Comparison of ENCODE assay signal across 27 cellular contexts in genomic region chr6:155408981-155409380, GRCh38. TPM values are rescaled to one million over a fixed set of nuclear protein-coding genes. Genes with fewer than 3 reads are reported as not detected.
DNase-seq lines count a peak whose midpoint lies in the region; ATAC-seq and TF ChIP-seq lines count a peak whose summit lies in the region.
"Had no signal": no experiment of that assay in that cellular context is flagged by ENCODE, and none has a peak within 500 bp of the region (broad histone marks: within the 10 kb centered on the region; RNA-seq: fewer than 3 reads in every experiment).

No MANE protein-coding gene starts in this region.

- peaks cover 7% of the 10 kb centered on the region for H3K9me3 Mint-ChIP-seq in WTC11
- H3K9me3 Mint-ChIP-seq in activated CD8-positive, alpha-beta T cell treated with anti-CD3 and anti-CD28 coated beads, Interleukin-2, amount 10 ng/mL, durations not matched to agents 7 days and 5 days (ENCODE audit: insufficient read depth): no peaks in the 10 kb centered on the region
- H3K9me3 Mint-ChIP-seq: CD14-positive monocyte; CD8-positive, alpha-beta memory T cell had no signal

- H3K36me3 Mint-ChIP-seq in WTC11: no peaks in the 10 kb centered on the region
- H3K36me3 Mint-ChIP-seq in activated CD8-positive, alpha-beta T cell treated with anti-CD3 and anti-CD28 coated beads, Interleukin-2, amount 10 ng/mL, durations not matched to agents 7 days and 5 days (ENCODE audit: low read depth): no peaks in the 10 kb centered on the region
- H3K36me3 Mint-ChIP-seq: CD14-positive monocyte had no signal

- TF ChIP-seq CTCF in WTC11 (IDR thresholded peaks at IDR 0.05): no peak
- peak; percentile 7 for TF ChIP-seq CTCF in epithelial cell of proximal tubule (conservative IDR thresholded peaks at IDR 0.05; ENCODE audit: low read depth, low read length)

- no peak overlapping the region for H3K4me3 Mint-ChIP-seq in WTC11
- no peak overlapping the region for H3K4me3 Mint-ChIP-seq in activated CD8-positive, alpha-beta T cell treated with anti-CD3 and anti-CD28 coated beads, Interleukin-2, amount 10 ng/mL, durations not matched to agents 7 days and 5 days
- H3K4me3 Mint-ChIP-seq: B cell; CD14-positive monocyte; CD8-positive, alpha-beta memory T cell had no signal

- H3K4me1 Mint-ChIP-seq in WTC11: peaks cover 6% of the 10 kb centered on the region
- H3K4me1 Mint-ChIP-seq in activated CD8-positive, alpha-beta T cell treated with anti-CD3 and anti-CD28 coated beads, Interleukin-2, amount 10 ng/mL, durations not matched to agents 7 days and 5 days (ENCODE audit: low read depth): no peaks in the 10 kb centered on the region
- H3K4me1 Mint-ChIP-seq: CD14-positive monocyte; CD8-positive, alpha-beta memory T cell had no signal

- ATAC-seq in WTC11 (peak; percentile 75), GM21786 (IDR thresholded peaks at IDR 0.05; ENCODE audit: unreplicated experiment) (no peak)
- no peak for ATAC-seq in activated CD8-positive, alpha-beta T cell treated with anti-CD3 and anti-CD28 coated beads, Interleukin-2, amount 10 ng/mL, durations not matched to agents 7 days and 5 days
- ATAC-seq: GM12878 had no signal

- H3K4me3 ChIP-seq in epithelial cell of proximal tubule (ENCODE audit: low read depth, low read length): no peak overlapping the region
- H3K4me3 ChIP-seq: GM12878 had no signal

- POLR2A ChIA-PET in WTC11 (lab: Charles Lee): interaction anchor here (0.6 kb wide), 2 partner anchors 19 to 605 kb away, joined by 3 read pairs; no protein-coding TSS in a partner anchor
- POLR2A ChIA-PET in activated CD8-positive, alpha-beta T cell treated with anti-CD3 and anti-CD28 coated beads, Interleukin-2, amount 10 ng/mL, durations not matched to agents 7 days and 5 days (lab: Charles Lee): interaction anchor here (0.7 kb wide), 1 partner anchor 79 kb away, joined by 3 read pairs; no protein-coding TSS in a partner anchor

- H3K27ac Mint-ChIP-seq in WTC11: no peak overlapping the region
- no peak overlapping the region for H3K27ac Mint-ChIP-seq in activated CD8-positive, alpha-beta T cell treated with anti-CD3 and anti-CD28 coated beads, Interleukin-2, amount 10 ng/mL, durations not matched to agents 7 days and 5 days
- H3K27ac Mint-ChIP-seq: B cell; CD8-positive, alpha-beta memory T cell had no signal

- peak; percentile 46 for DNase-seq in NCI-H1694 (lab: John Stamatoyannopoulos, UW)
- no peak for DNase-seq in NCI-H1694 treated with DMSO at 0.1 percent for 48 hours (lab: John Stamatoyannopoulos, UW)
- DNase-seq in WTC11 (ENCODE audit: low spot score): peak; percentile 22
- no peak for DNase-seq in epithelial cell of proximal tubule (ENCODE audit: low read depth)
- no peak for DNase-seq in amniotic stem cell (lab: John Stamatoyannopoulos, UW)
- DNase-seq in activated CD8-positive, alpha-beta T cell treated with anti-CD3 and anti-CD28 coated beads, Interleukin-2, amount 10 ng/mL, durations not matched to agents 7 days and 5 days: no peak
- no peak for DNase-seq in NCI-H446 treated with DMSO at 0.1 percent for 48 hours (lab: John Stamatoyannopoulos, UW)
- DNase-seq: CD8-positive, alpha-beta memory T cell; DMS 273 treated with DMSO at 0.1 percent for 48 hours; DMS79; GDM1; IMR-90; KG1; MM.1S; NCI-H2081 treated with DMSO at 0.1 percent for 48 hours; NCI-H2171 treated with DMSO at 0.1 percent for 48 hours; NCI-H524 treated with DMSO at 0.1 percent for 48 hours; NCI-H82; NK-92 treated with Interleukin-12 subunit alpha and Interleukin-12 subunit beta, amount 100 ng/mL, for 24 hours; Right ventricle myocardium superior; RPMI8226 had no signal

- CTCF ChIA-PET in WTC11 (lab: Charles Lee): interaction anchor here (0.6 to 1.5 kb wide), 8 partner anchors 10 to 89 kb away, joined by 3 to 6 read pairs (median 4); no protein-coding TSS in a partner anchor
- CTCF ChIA-PET in activated CD8-positive, alpha-beta T cell treated with anti-CD3 and anti-CD28 coated beads, Interleukin-2, amount 10 ng/mL, durations not matched to agents 7 days and 5 days (lab: Charles Lee): no interaction called here

- no peaks in the 10 kb centered on the region for H3K27me3 Mint-ChIP-seq in WTC11 (ENCODE audit: low read depth)
- no peaks in the 10 kb centered on the region for H3K27me3 Mint-ChIP-seq in activated CD8-positive, alpha-beta T cell treated with anti-CD3 and anti-CD28 coated beads, Interleukin-2, amount 10 ng/mL, durations not matched to agents 7 days and 5 days (ENCODE audit: low read depth)
- H3K27me3 Mint-ChIP-seq: B cell had no signal

TF ChIP-seq in WTC11, 78 proteins besides CTCF, POLR2A, EP300 and RAD21 (continues in another document):
- TF ChIP-seq, protein P1, sequence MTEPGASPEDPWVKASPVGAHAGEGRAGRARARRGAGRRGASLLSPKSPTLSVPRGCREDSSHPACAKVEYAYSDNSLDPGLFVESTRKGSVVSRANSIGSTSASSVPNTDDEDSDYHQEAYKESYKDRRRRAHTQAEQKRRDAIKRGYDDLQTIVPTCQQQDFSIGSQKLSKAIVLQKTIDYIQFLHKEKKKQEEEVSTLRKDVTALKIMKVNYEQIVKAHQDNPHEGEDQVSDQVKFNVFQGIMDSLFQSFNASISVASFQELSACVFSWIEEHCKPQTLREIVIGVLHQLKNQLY (CRISPR knock-in tag; IDR thresholded peaks at IDR 0.05): no peak
- TF ChIP-seq, protein P2, sequence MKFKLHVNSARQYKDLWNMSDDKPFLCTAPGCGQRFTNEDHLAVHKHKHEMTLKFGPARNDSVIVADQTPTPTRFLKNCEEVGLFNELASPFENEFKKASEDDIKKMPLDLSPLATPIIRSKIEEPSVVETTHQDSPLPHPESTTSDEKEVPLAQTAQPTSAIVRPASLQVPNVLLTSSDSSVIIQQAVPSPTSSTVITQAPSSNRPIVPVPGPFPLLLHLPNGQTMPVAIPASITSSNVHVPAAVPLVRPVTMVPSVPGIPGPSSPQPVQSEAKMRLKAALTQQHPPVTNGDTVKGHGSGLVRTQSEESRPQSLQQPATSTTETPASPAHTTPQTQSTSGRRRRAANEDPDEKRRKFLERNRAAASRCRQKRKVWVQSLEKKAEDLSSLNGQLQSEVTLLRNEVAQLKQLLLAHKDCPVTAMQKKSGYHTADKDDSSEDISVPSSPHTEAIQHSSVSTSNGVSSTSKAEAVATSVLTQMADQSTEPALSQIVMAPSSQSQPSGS (CRISPR knock-in tag; IDR thresholded peaks at IDR 0.05; ENCODE audit: borderline replicate concordance, low read depth): no peak
- TF ChIP-seq FOXJ3 (CRISPR knock-in tag; IDR thresholded peaks at IDR 0.05; ENCODE audit: borderline replicate concordance): no peak
- TF ChIP-seq PRRX2 (CRISPR knock-in tag; IDR thresholded peaks at IDR 0.05): no peak
- no peak for TF ChIP-seq EMX1 (CRISPR knock-in tag; IDR thresholded peaks at IDR 0.05)
- no peak for TF ChIP-seq MYBL2 (CRISPR knock-in tag; IDR thresholded peaks at IDR 0.05)
- no peak for TF ChIP-seq STAT6 (CRISPR knock-in tag; conservative IDR thresholded peaks at IDR 0.05; ENCODE audit: low read depth)
- TF ChIP-seq OVOL2 (CRISPR knock-in tag; IDR thresholded peaks at IDR 0.05; ENCODE audit: borderline replicate concordance): no peak
- TF ChIP-seq NR3C1 (CRISPR knock-in tag; conservative IDR thresholded peaks at IDR 0.05; ENCODE audit: low read depth): no peak
- no peak for TF ChIP-seq NFATC4 (CRISPR knock-in tag; IDR thresholded peaks at IDR 0.05)
- no peak for TF ChIP-seq RORB (CRISPR knock-in tag; IDR thresholded peaks at IDR 0.05)
- no peak for TF ChIP-seq GTF2I (CRISPR knock-in tag; conservative IDR thresholded peaks at IDR 0.05)
- TF ChIP-seq TCF7 (CRISPR knock-in tag; IDR thresholded peaks at IDR 0.05; ENCODE audit: low read depth): no peak
- TF ChIP-seq FOXP1 (CRISPR knock-in tag; IDR thresholded peaks at IDR 0.05; ENCODE audit: borderline replicate concordance): no peak

RNA-seq across cellular contexts. Expression of gene NOX3, which starts 46.7 kb away (rescaled TPM):
- total RNA-seq in WTC11 (2021): 0.09 TPM in 1 of 3 replicates, not detected in the others
- 0.07 TPM in 1 of 2 replicates, not detected in the other for total RNA-seq in epithelial cell of proximal tubule
- not detected for total RNA-seq in activated CD8-positive, alpha-beta T cell treated with anti-CD3 and anti-CD28 coated beads, Interleukin-2, amount 10 ng/mL, durations not matched to agents 7 days and 5 days
- total RNA-seq: B cell; CD8-positive, alpha-beta memory T cell; GM12878; H4; IMR-90; Right ventricle myocardium superior; SK-MEL-5 had no signal

Comparison
In these comparisons a context has a peak if more than half of its experiments do, and no peak if none do; other contexts are left out.
1. DNase-seq: peak in NCI-H1694 (single experiment) and WTC11 (single experiment); none in NCI-H1694 treated with DMSO at 0.1 percent for 48 hours (single experiment), epithelial cell of proximal tubule (single experiment), amniotic stem cell (single experiment), activated CD8-positive, alpha-beta T cell treated with anti-CD3 and anti-CD28 coated beads, Interleukin-2, amount 10 ng/mL, durations not matched to agents 7 days and 5 days (single experiment) and NCI-H446 treated with DMSO at 0.1 percent for 48 hours (single experiment).